8 cellular contexts compared by ENCODE assay signal in the genomic region with DNA sequence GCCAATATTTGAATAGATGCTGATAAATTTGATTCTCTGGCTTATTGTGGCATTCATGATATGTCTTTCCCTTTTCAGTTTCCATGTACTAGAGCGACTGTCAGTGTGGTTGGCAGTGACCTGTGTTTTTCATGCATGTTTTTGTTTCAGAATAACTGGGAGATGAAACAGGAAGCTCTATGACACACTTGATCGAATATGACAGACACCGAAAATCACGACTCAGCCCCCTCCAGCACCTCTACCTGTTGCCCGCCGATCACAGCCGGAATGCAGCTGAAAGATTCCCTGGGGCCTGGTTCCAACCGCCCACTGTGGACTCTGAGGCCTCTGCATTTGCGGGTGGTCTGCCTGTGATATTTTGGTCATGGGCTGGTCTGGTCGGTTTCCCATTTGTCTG.
DNase-seq lines count a peak whose midpoint lies in the region; ATAC-seq and TF ChIP-seq lines count a peak whose summit lies in the region.
"Not testable (repeated sequence)": the region's sequence is repeated elsewhere in the genome, so short reads cannot be mapped to it uniquely, and the experiment has no call there.

No MANE protein-coding gene starts in this region.

- not testable (repeated sequence) for H3K27me3 Mint-ChIP-seq in dendritic cell treated with granulocyte-macrophage colony-stimulating factor and Interleukin-4, amounts not matched to agents 40 ng/mL and 50 ng/mL, for 4 days

- intact Hi-C loops in dendritic cell treated with granulocyte-macrophage colony-stimulating factor and Interleukin-4, amounts not matched to agents 40 ng/mL and 50 ng/mL, for 4 days (cut with micrococcal nuclease), result not testable (repeated sequence)

- H3K4me2 ChIP-seq in DOHH2 (ENCODE audit: low read length), result peak overlapping the region; percentile 75

- DNase-seq in Peyer's patch (peak in 2 of 3 donors; percentile 73 to 74), activated T-cell treated with anti-CD3 and anti-CD28 coated beads for 24 hours (ENCODE audit: low read depth) (peak; percentile 59)
- DNase-seq in stimulated activated CD4-positive, alpha-beta T cell treated with anti-CD3 and anti-CD28 coated beads, Interleukin-2, amount 100 ng/mL, for 24 hours, result peak; percentile 57 to 77

- H3K27ac Mint-ChIP-seq in dendritic cell treated with granulocyte-macrophage colony-stimulating factor and Interleukin-4, amounts not matched to agents 40 ng/mL and 50 ng/mL, for 4 days, result peak overlapping the region; percentile 30

- not testable (repeated sequence) for H3K36me3 Mint-ChIP-seq in dendritic cell treated with granulocyte-macrophage colony-stimulating factor and Interleukin-4, amounts not matched to agents 40 ng/mL and 50 ng/mL, for 4 days (ENCODE audit: low read depth)

- not testable (repeated sequence) for H4K20me1 ChIP-seq in DOHH2 (ENCODE audit: control insufficient read depth, insufficient read depth, low read depth, low read length)

- ATAC-seq in GM19351 (IDR thresholded peaks at IDR 0.05; ENCODE audit: unreplicated experiment) (peak; percentile 52), HG02588 (IDR thresholded peaks at IDR 0.05; ENCODE audit: unreplicated experiment) (peak; percentile 71), HG03139 (IDR thresholded peaks at IDR 0.05; ENCODE audit: unreplicated experiment) (peak; percentile 48)

- not testable (repeated sequence) for H3F3A ChIP-seq in DOHH2 (ENCODE audit: control insufficient read depth, insufficient read depth)

- H3K9me3 Mint-ChIP-seq in dendritic cell treated with granulocyte-macrophage colony-stimulating factor and Interleukin-4, amounts not matched to agents 40 ng/mL and 50 ng/mL, for 4 days, result not testable (repeated sequence)

- not testable (repeated sequence) for H3K9me3 ChIP-seq in DOHH2 (ENCODE audit: control insufficient read depth, insufficient read depth, low read length); Peyer's patch

- TF ChIP-seq CTCF in DOHH2 (IDR thresholded peaks at IDR 0.05; ENCODE audit: low read depth, low read length, poor library complexity, severe bottlenecking); Peyer's patch (IDR thresholded peaks at IDR 0.05): not testable (repeated sequence)

- H3K79me2 ChIP-seq in DOHH2 (ENCODE audit: control insufficient read depth, low read length), result not testable (repeated sequence)

- peak overlapping the region; percentile 58 for H3K4me3 ChIP-seq in DOHH2 (ENCODE audit: low read length)
- H3K4me3 ChIP-seq in Peyer's patch, result not testable (repeated sequence)

- not testable (repeated sequence) for H3K36me3 ChIP-seq in DOHH2 (ENCODE audit: control insufficient read depth, low read length); Peyer's patch

- H3K27ac ChIP-seq in DOHH2 (ENCODE audit: low read depth, low read length), result peak overlapping the region; percentile 92
- H3K27ac ChIP-seq in Peyer's patch, result peak overlapping the region; percentile 22 to 78 (median 56)

- H3K4me3 Mint-ChIP-seq in dendritic cell treated with granulocyte-macrophage colony-stimulating factor and Interleukin-4, amounts not matched to agents 40 ng/mL and 50 ng/mL, for 4 days, result not testable (repeated sequence)

- TF ChIP-seq POLR2A in Peyer's patch (IDR thresholded peaks at IDR 0.05), result not testable (repeated sequence)

- H3K9me2 ChIP-seq in DOHH2 (replicated peaks; ENCODE audit: control insufficient read depth, low read length), result not testable (repeated sequence)

- peaks cover 16% of the 10 kb centered on the region for H3K4me1 Mint-ChIP-seq in dendritic cell treated with granulocyte-macrophage colony-stimulating factor and Interleukin-4, amounts not matched to agents 40 ng/mL and 50 ng/mL, for 4 days (ENCODE audit: low read depth)

- H3K27me3 ChIP-seq in DOHH2 (ENCODE audit: control insufficient read depth, low read length); Peyer's patch: not testable (repeated sequence)

- peaks cover 64% of the 10 kb centered on the region for H3K4me1 ChIP-seq in DOHH2 (ENCODE audit: control insufficient read depth, low read length)
- not testable (repeated sequence) for H3K4me1 ChIP-seq in Peyer's patch
